8 cellular contexts compared by ENCODE assay signal in the genomic region with DNA sequence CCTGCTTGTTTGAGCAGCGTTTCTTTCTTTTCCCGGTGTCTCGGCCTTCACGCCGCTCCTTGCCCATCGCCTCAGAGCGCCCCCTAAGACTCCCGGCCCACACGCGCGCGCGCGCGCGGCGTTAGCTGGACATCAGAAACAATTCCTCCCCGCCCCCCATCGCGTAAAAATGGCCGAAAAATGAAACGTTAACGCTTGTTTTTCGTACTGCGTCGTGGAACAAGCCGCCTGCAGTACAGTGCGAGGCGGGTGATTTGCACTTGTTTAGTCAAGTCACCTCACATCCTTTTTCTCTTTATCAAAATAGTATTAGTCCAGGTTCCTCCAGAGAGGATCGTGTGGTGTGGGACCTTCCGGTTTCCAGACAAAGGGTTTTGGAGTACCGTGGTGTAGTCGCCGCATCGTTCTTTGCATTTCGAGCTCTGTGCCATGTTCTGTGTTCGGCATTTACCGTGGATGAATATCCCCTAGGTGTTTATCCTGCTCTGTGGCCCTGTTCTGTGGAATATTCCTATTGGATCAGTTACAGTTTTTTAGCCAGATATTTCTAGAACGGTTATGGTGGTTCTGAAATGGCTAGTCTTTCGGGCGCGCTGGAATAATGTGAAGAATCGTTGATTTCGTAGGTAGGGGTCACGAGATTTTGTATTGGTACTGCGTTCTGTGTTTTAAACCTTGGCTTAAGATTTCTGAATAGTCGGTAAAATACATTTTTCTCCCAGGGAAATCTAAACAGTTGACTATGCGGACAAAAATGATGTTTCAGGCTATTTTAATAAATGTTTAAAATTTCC. TPM values are rescaled to one million over a fixed set of nuclear protein-coding genes. Genes with fewer than 3 reads are reported as not detected.
A peak's percentile ranks its signal among the peaks of the same experiment; 100 is the strongest.
DNase-seq lines count a peak whose midpoint lies in the region; ATAC-seq and TF ChIP-seq lines count a peak whose summit lies in the region.

No MANE protein-coding gene starts in this region.

- TF ChIP-seq CTCF in WERI-Rb-1 (IDR thresholded peaks at IDR 0.05; ENCODE audit: low read depth, low read length): peak; percentile 39; the same call in 1 of the 2 replicates
- TF ChIP-seq CTCF in kidney epithelial cell (IDR thresholded peaks at IDR 0.05; ENCODE audit: insufficient read depth, low read length, poor library complexity, severe bottlenecking): peak; percentile 46

- no peaks in the 10 kb centered on the region for H3K9me3 ChIP-seq in WERI-Rb-1 (ENCODE audit: severe bottlenecking)

- H3K4me3 ChIP-seq in WERI-Rb-1 (ENCODE audit: low read depth, low read length): peak overlapping the region; percentile 99
- H3K4me3 ChIP-seq in kidney epithelial cell (ENCODE audit: low read depth, low read length): peak overlapping the region; percentile 85

- ATAC-seq in HG02798 (IDR thresholded peaks at IDR 0.05; ENCODE audit: poor library complexity, unreplicated experiment): peak; percentile 28

- H3K27me3 ChIP-seq in WERI-Rb-1 (ENCODE audit: insufficient read depth, low read depth, severe bottlenecking) (no peaks in the 10 kb centered on the region), kidney epithelial cell (ENCODE audit: control insufficient read depth, insufficient read depth, low read length) (no peaks in the 10 kb centered on the region)

- H3K27ac ChIP-seq in WERI-Rb-1: peak overlapping the region; percentile 99

- peaks cover 47% of the 10 kb centered on the region for H3K36me3 ChIP-seq in WERI-Rb-1
- H3K36me3 ChIP-seq in kidney epithelial cell (ENCODE audit: control insufficient read depth, insufficient read depth, low read length): no peaks in the 10 kb centered on the region

- DNase-seq in NCI-H82 (lab: John Stamatoyannopoulos, UW) (peak; percentile 80), NCI-H82 treated with DMSO at 0.1 percent for 48 hours (lab: John Stamatoyannopoulos, UW; ENCODE audit: unreplicated experiment) (no peak), NCI-H2029 (lab: John Stamatoyannopoulos, UW) (peak; percentile 52), WERI-Rb-1 (peak; percentile 91), cerebellum (ENCODE audit: low spot score) (peak; percentile 67), kidney epithelial cell (ENCODE audit: low read depth) (no peak)
- DNase-seq in stimulated activated CD4-positive, alpha-beta T cell treated with anti-CD3 and anti-CD28 coated beads, Interleukin-15, amount 100 ng/mL, for 1 hour (ENCODE audit: low read depth in 1 of 2, low spot score in 1 of 2): peak; percentile 24 to 32

RNA-seq across cellular contexts. Expression of a gene that starts 1.0 kb away (rescaled TPM):
- total RNA-seq in cerebellum: 477 TPM
- 219 and 266 TPM in 2 replicates for total RNA-seq in kidney epithelial cell

RNA-seq across cellular contexts. Expression of a gene that starts 47.1 kb away (rescaled TPM):
- total RNA-seq in cerebellum (78.7 TPM), kidney epithelial cell (63.0 and 72.9 TPM in 2 replicates)

Comparison
In these comparisons a context has a peak if more than half of its experiments do, and no peak if none do; other contexts are left out.
1. DNase-seq: peak in NCI-H82 (single experiment), NCI-H2029 (single experiment), WERI-Rb-1 (single experiment), cerebellum (single experiment) and stimulated activated CD4-positive, alpha-beta T cell treated with anti-CD3 and anti-CD28 coated beads, Interleukin-15, amount 100 ng/mL, for 1 hour (2 of 2); none in NCI-H82 treated with DMSO at 0.1 percent for 48 hours (single experiment) and kidney epithelial cell (single experiment).